ENCODE assay signal across 8 cellular contexts in genomic region chr15:55588070-55588817, GRCh38. TPM values are rescaled to one million over a fixed set of nuclear protein-coding genes. Genes with fewer than 3 reads are reported as not detected.
DNase-seq lines count a peak whose midpoint lies in the region; ATAC-seq and TF ChIP-seq lines count a peak whose summit lies in the region.

Gene PYGO1 (minus strand): TSS chr15:55588345. CDS start chr15:55587883, 462 bp downstream.

- H3K4me3 ChIP-seq in RWPE2 (ENCODE audit: severe bottlenecking) (peak within 1 kb of the TSS; percentile 74), ascending aorta (peak within 1 kb of the TSS; percentile 73 to 80), right cardiac atrium (ENCODE audit: low read length) (peak within 1 kb of the TSS; percentile 93), psoas muscle (peak within 1 kb of the TSS; percentile 77)

- intact Hi-C loops in ascending aorta (cut with DNase I) = loop anchor here (10.0 kb wide), 1 partner anchor 657 kb away; the partner anchor contains the start of gene RFX7
- intact Hi-C loops in right cardiac atrium (cut with DNase I) = no loop called here
- intact Hi-C loops in psoas muscle (cut with DNase I) = loop anchor here (2.0 to 5.0 kb wide), 3 partner anchors 41 to 61 kb away; no protein-coding TSS in a partner anchor

- DNase-seq in activated CD4-positive, CD25-positive, alpha-beta regulatory T cell (lab: John Stamatoyannopoulos, UW) = no peak
- peak; percentile 76 for DNase-seq in RWPE2 (ENCODE audit: low spot score)
- peak in 1 of 2 donors; percentile 69 for DNase-seq in ascending aorta (ENCODE audit: low spot score in 2 of 2)
- DNase-seq in right cardiac atrium = peak; percentile 64 to 87 (median 87)
- peak; percentile 69 to 83 for DNase-seq in psoas muscle
- no peak for DNase-seq in inferior parietal cortex (ENCODE audit: extremely low spot score)

- peak; percentile 57 to 70 for ATAC-seq in activated CD4-positive, CD25-positive, alpha-beta regulatory T cell treated with anti-CD3 and anti-CD28 coated beads, Interleukin-2, amount 50 U/mL, for 24 hours
- ATAC-seq in HG03342 (IDR thresholded peaks at IDR 0.05; ENCODE audit: unreplicated experiment) = peak; percentile 55
- ATAC-seq in RWPE2 (ENCODE audit: low read depth) = peak; percentile 76
- peak; percentile 88 to 93 for ATAC-seq in right cardiac atrium
- peak; percentile 75 to 86 (median 82) for ATAC-seq in psoas muscle

- TF ChIP-seq CTCF in RWPE2 (IDR thresholded peaks at IDR 0.05; ENCODE audit: poor library complexity, severe bottlenecking) (peak; percentile 30), ascending aorta (IDR thresholded peaks at IDR 0.05) (no peak), psoas muscle (IDR thresholded peaks at IDR 0.05) (no peak)

- no peaks in the 10 kb centered on the region for H3K36me3 ChIP-seq in RWPE2 (ENCODE audit: low read depth)
- no peaks in the 10 kb centered on the region for H3K36me3 ChIP-seq in ascending aorta
- no peaks in the 10 kb centered on the region for H3K36me3 ChIP-seq in psoas muscle (ENCODE audit: insufficient read depth in 1 of 2, low read depth in 1 of 2)

- H3K9me3 ChIP-seq in RWPE2 (ENCODE audit: severe bottlenecking) (no peaks in the 10 kb centered on the region), ascending aorta (no peaks in the 10 kb centered on the region), right cardiac atrium (ENCODE audit: control insufficient read depth, low read length) (no peaks in the 10 kb centered on the region), psoas muscle (no peaks in the 10 kb centered on the region)

- WGBS in right cardiac atrium = under 1% methylated on average over 107 of the region's 107 CpGs
- WGBS in psoas muscle, 3 donors = 1% methylated on average over 70 to 107 of the region's 107 CpGs

- H3K27ac ChIP-seq in RWPE2 (ENCODE audit: poor library complexity, severe bottlenecking) (peak within 1 kb of the TSS; percentile 9), ascending aorta (peak within 1 kb of the TSS; percentile 86 to 98), right cardiac atrium (ENCODE audit: low read length) (peak within 1 kb of the TSS; percentile 60), psoas muscle (peak within 1 kb of the TSS; percentile 96)

- no peaks in the 10 kb centered on the region for H3K4me1 ChIP-seq in RWPE2 (ENCODE audit: insufficient read depth, poor library complexity, severe bottlenecking)
- peaks cover 0 to 13% of the 10 kb centered on the region in 2 donors for H3K4me1 ChIP-seq in ascending aorta
- no peaks in the 10 kb centered on the region for H3K4me1 ChIP-seq in right cardiac atrium (ENCODE audit: control insufficient read depth, insufficient read depth, low read length)
- H3K4me1 ChIP-seq in psoas muscle = peaks cover 2% of the 10 kb centered on the region

- H3K27me3 ChIP-seq in RWPE2 (ENCODE audit: insufficient read depth, poor library complexity, severe bottlenecking) (peaks cover 17% of the 10 kb centered on the region), ascending aorta (no peaks in the 10 kb centered on the region), right cardiac atrium (ENCODE audit: control insufficient read depth, insufficient read depth) (no peaks in the 10 kb centered on the region), psoas muscle (ENCODE audit: insufficient read depth in 3 of 3, low read length in 2 of 3) (no peaks in the 10 kb centered on the region)

RNA-seq across cellular contexts. Expression of gene PYGO1, which starts in this region (rescaled TPM):
- total RNA-seq in ascending aorta (7.1 TPM), right cardiac atrium (1 to 10 TPM; 7.2 to 8.2 (median 7.6) TPM), psoas muscle (10 to 100 TPM; 18.8 to 30.2 (median 28.5) TPM)
- polyA plus RNA-seq in right cardiac atrium (1.7 TPM), psoas muscle (10 to 100 TPM in 1 of 3 donors, 1 to 10 TPM in 2; 3.8 to 12.6 (median 7.0) TPM)

Comparison
In these comparisons a context has a peak if more than half of its experiments do, and no peak if none do; other contexts are left out.
1. DNase-seq: peak in RWPE2 (single experiment), right cardiac atrium (3 of 3) and psoas muscle (2 of 2); none in activated CD4-positive, CD25-positive, alpha-beta regulatory T cell (0 of 4) and inferior parietal cortex (single experiment).
2. H3K27ac ChIP-seq: peak in every context shown above with its lines; median percentile 96 in psoas muscle; 92 in ascending aorta; 60 in right cardiac atrium; 9 in RWPE2.
3. intact Hi-C loops: an anchor here in ascending aorta (10.0 kb wide) and psoas muscle (2.0 to 5.0 kb wide); none called in right cardiac atrium.
4. Peak in every context shown above with its lines, with median percentiles within 50 percentile points of each other: ATAC-seq and H3K4me3 ChIP-seq.